In the genomic region with DNA sequence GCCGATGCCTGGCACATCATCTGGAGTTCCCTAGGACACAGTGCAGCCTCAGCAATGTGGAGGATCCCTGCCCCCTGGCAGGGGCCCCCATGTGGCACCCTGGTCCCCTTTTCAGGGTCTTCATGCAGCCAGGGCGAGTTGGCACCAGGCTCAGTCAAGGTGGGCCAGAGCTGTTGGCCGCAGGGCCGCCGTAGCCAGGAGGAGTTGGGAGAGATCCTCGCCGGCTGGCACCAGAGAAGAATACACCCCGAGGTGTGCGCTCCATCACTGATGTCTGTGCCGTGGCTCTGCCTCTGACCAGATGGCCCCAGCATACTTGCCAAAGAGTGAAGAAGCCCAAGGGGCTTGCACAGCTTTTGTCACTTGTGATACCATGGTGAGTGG, we compare ENCODE assay signal across 1 cellular context.
TF ChIP-seq lines count a peak whose summit lies in the region.

No MANE protein-coding gene starts in this region.

TF ChIP-seq in K562, 482 proteins besides CTCF, POLR2A, EP300 and RAD21:
- no peak for TF ChIP-seq SMARCC2 (IDR thresholded peaks at IDR 0.05; ENCODE audit: low read depth)
- no peak for TF ChIP-seq TAF1 (IDR thresholded peaks at IDR 0.05; ENCODE audit: control insufficient read depth, extremely low read depth, insufficient read depth, low read length, severe bottlenecking)
- TF ChIP-seq RBM14 (IDR thresholded peaks at IDR 0.05; ENCODE audit: borderline replicate concordance, insufficient read depth, low read depth, low read length), result no peak
- TF ChIP-seq, protein P1, sequence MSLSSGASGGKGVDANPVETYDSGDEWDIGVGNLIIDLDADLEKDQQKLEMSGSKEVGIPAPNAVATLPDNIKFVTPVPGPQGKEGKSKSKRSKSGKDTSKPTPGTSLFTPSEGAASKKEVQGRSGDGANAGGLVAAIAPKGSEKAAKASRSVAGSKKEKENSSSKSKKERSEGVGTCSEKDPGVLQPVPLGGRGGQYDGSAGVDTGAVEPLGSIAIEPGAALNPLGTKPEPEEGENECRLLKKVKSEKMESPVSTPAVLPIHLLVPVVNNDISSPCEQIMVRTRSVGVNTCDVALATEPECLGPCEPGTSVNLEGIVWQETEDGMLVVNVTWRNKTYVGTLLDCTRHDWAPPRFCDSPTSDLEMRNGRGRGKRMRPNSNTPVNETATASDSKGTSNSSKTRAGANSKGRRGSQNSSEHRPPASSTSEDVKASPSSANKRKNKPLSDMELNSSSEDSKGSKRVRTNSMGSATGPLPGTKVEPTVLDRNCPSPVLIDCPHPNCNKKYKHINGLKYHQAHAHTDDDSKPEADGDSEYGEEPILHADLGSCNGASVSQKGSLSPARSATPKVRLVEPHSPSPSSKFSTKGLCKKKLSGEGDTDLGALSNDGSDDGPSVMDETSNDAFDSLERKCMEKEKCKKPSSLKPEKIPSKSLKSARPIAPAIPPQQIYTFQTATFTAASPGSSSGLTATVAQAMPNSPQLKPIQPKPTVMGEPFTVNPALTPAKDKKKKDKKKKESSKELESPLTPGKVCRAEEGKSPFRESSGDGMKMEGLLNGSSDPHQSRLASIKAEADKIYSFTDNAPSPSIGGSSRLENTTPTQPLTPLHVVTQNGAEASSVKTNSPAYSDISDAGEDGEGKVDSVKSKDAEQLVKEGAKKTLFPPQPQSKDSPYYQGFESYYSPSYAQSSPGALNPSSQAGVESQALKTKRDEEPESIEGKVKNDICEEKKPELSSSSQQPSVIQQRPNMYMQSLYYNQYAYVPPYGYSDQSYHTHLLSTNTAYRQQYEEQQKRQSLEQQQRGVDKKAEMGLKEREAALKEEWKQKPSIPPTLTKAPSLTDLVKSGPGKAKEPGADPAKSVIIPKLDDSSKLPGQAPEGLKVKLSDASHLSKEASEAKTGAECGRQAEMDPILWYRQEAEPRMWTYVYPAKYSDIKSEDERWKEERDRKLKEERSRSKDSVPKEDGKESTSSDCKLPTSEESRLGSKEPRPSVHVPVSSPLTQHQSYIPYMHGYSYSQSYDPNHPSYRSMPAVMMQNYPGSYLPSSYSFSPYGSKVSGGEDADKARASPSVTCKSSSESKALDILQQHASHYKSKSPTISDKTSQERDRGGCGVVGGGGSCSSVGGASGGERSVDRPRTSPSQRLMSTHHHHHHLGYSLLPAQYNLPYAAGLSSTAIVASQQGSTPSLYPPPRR (CRISPR knock-in tag; IDR thresholded peaks at IDR 0.05; ENCODE audit: borderline replicate concordance), result no peak
- TF ChIP-seq RBFOX2 (IDR thresholded peaks at IDR 0.05; ENCODE audit: low read depth, low read length), result peak; percentile 28; the same call in 1 of the 2 replicates
- TF ChIP-seq HNRNPL (IDR thresholded peaks at IDR 0.05; ENCODE audit: low read depth, low read length), result no peak
- peak; percentile 28; the same call in 1 of the 2 replicates for TF ChIP-seq POLR2G (IDR thresholded peaks at IDR 0.05; ENCODE audit: low read depth, low read length)
- TF ChIP-seq HMG20B (CRISPR knock-in tag; IDR thresholded peaks at IDR 0.05), result no peak
- TF ChIP-seq, protein P2, sequence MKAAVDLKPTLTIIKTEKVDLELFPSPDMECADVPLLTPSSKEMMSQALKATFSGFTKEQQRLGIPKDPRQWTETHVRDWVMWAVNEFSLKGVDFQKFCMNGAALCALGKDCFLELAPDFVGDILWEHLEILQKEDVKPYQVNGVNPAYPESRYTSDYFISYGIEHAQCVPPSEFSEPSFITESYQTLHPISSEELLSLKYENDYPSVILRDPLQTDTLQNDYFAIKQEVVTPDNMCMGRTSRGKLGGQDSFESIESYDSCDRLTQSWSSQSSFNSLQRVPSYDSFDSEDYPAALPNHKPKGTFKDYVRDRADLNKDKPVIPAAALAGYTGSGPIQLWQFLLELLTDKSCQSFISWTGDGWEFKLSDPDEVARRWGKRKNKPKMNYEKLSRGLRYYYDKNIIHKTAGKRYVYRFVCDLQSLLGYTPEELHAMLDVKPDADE (conservative IDR thresholded peaks at IDR 0.05; ENCODE audit: control insufficient read depth, low read depth, low read length), result peak; percentile 44; the same call in 1 of the 2 replicates
- no peak for TF ChIP-seq RB1 (IDR thresholded peaks at IDR 0.05; ENCODE audit: low read depth)
- TF ChIP-seq ZNF197 (CRISPR knock-in tag; IDR thresholded peaks at IDR 0.05; ENCODE audit: low read depth), result no peak
TF ChIP-seq in K562: peak in this region for 3.
